Comparison of ENCODE assay signal across 1 cellular context in genomic region chr15:79903626-79904025, GRCh38.
TF ChIP-seq lines count a peak whose summit lies in the region.

No MANE protein-coding gene starts in this region.

TF ChIP-seq in IMR-90, 13 proteins besides CTCF, POLR2A, EP300 and RAD21:
- TF ChIP-seq RCOR1 (IDR thresholded peaks at IDR 0.05; ENCODE audit: insufficient replicate concordance, low read length) (no peak), MAZ (IDR thresholded peaks at IDR 0.05; ENCODE audit: borderline replicate concordance, low read depth, low read length) (no peak), USF2 (IDR thresholded peaks at IDR 0.05; ENCODE audit: low read depth, low read length) (no peak)
